In the genomic region with DNA sequence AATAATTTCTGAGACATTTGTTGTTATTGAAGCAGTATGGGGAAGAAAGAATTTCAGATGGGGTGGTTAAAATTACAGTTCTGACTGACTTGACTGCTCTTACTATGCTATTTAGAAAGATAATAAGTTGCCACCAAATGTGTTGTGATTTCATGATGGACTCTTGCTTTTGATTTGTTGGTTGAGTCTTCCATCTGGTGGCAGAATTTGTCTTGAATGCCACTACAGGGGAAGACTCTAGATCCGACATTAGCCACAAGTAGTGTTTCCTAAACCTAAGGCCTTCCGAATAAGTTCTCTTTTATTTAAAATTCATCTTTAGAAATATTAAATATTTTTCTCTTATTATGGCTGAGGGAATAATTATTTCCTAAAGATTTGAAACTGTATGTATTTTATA, we compare ENCODE assay signal across 13 cellular contexts.
DNase-seq lines count a peak whose midpoint lies in the region; ATAC-seq and TF ChIP-seq lines count a peak whose summit lies in the region.
"Had no signal": no experiment of that assay in that cellular context is flagged by ENCODE, and none has a peak within 500 bp of the region (broad histone marks: within the 10 kb centered on the region; RNA-seq: fewer than 3 reads in every experiment).

No MANE protein-coding gene starts in this region.

- H3K9me3 ChIP-seq in cardiac muscle cell (ENCODE audit: low read depth) (no peaks in the 10 kb centered on the region), PC-3 (ENCODE audit: low read length) (no peaks in the 10 kb centered on the region), OCI-LY7 (ENCODE audit: low read length) (no peaks in the 10 kb centered on the region)
- H3K9me3 ChIP-seq: BLaER1 had no signal

- H3K9me2 ChIP-seq in PC-3 (replicated peaks; ENCODE audit: low read length) (no peaks in the 10 kb centered on the region), OCI-LY7 (ENCODE audit: insufficient read depth, low read length) (no peaks in the 10 kb centered on the region)

- no peaks in the 10 kb centered on the region for H3K36me3 ChIP-seq in cardiac muscle cell
- no peaks in the 10 kb centered on the region for H3K36me3 ChIP-seq in PC-3 (ENCODE audit: low read depth, low read length)
- H3K36me3 ChIP-seq in OCI-LY7 (ENCODE audit: insufficient read depth, low read length) = no peaks in the 10 kb centered on the region
- H3K36me3 ChIP-seq: BLaER1 had no signal

- CTCF ChIA-PET in PC-3 (lab: Charles Lee) (no interaction called here), OCI-LY7 (lab: Charles Lee; ENCODE audit: unreplicated experiment) (no interaction called here)

- H2AFZ ChIP-seq in PC-3 (ENCODE audit: low read length) (no peak overlapping the region), OCI-LY7 (ENCODE audit: low read length) (no peak overlapping the region)

- TF ChIP-seq CTCF in cardiac muscle cell (IDR thresholded peaks at IDR 0.05; ENCODE audit: low read depth, low read length) = peak; percentile 40
- TF ChIP-seq CTCF in PC-3 (conservative IDR thresholded peaks at IDR 0.05; ENCODE audit: low read depth, low read length) = peak; percentile 59
- no peak for TF ChIP-seq CTCF in OCI-LY7 (conservative IDR thresholded peaks at IDR 0.05; ENCODE audit: low read length)

- H3K4me3 ChIP-seq in cardiac muscle cell = no peak overlapping the region
- H3K4me3 ChIP-seq in PC-3 (ENCODE audit: low read length) = no peak overlapping the region
- H3K4me3 ChIP-seq in OCI-LY7 (ENCODE audit: low read depth, low read length, poor library complexity, severe bottlenecking) = no peak overlapping the region
- H3K4me3 ChIP-seq: BLaER1 had no signal

- H4K20me1 ChIP-seq in PC-3 (ENCODE audit: low read length) = no peaks in the 10 kb centered on the region
- no peaks in the 10 kb centered on the region for H4K20me1 ChIP-seq in OCI-LY7 (ENCODE audit: insufficient read depth, low read length)
- H4K20me1 ChIP-seq: BLaER1 had no signal

- H3K9ac ChIP-seq in PC-3 (ENCODE audit: low read length) = no peak overlapping the region
- H3K9ac ChIP-seq: BLaER1 had no signal

- DNase-seq in cardiac muscle cell (ENCODE audit: low read depth in 1 of 2, low spot score in 1 of 2) (peak; percentile 16 to 65), Right ventricle myocardium superior (no peak), PC-3 (peak; percentile 45), fibroblast of peridontal ligament (ENCODE audit: extremely low read depth) (peak; percentile 73), stromal cell of bone marrow (ENCODE audit: low read depth) (peak; percentile 26), OCI-LY7 (ENCODE audit: low spot score) (no peak), NCI-H1436 treated with DMSO at 0.1 percent for 48 hours (lab: John Stamatoyannopoulos, UW) (no peak)
- DNase-seq: activated T-cell treated with anti-CD3 and anti-CD28 coated beads for 4 hours; glutamatergic neuron; stimulated activated naive CD4-positive, alpha-beta T cell treated with Interleukin-2 at 50 U/mL for 16 hours had no signal

- H3K79me2 ChIP-seq in PC-3 (ENCODE audit: low read length) = no peaks in the 10 kb centered on the region
- no peaks in the 10 kb centered on the region for H3K79me2 ChIP-seq in OCI-LY7 (ENCODE audit: insufficient read depth, low read depth, low read length)

- POLR2A ChIA-PET in PC-3 (lab: Charles Lee; ENCODE audit: unreplicated experiment) (no interaction called here), OCI-LY7 (lab: Charles Lee) (no interaction called here)

- BruUV-seq in PC-3 (replicated peaks; lab: Mats Ljungman, UMichigan) (no TSS peak), OCI-LY7 (replicated peaks; lab: Mats Ljungman, UMichigan) (no TSS peak)

- H3K27ac ChIP-seq in cardiac muscle cell = no peak overlapping the region
- no peak overlapping the region for H3K27ac ChIP-seq in PC-3 (ENCODE audit: low read length)
- no peak overlapping the region for H3K27ac ChIP-seq in OCI-LY7 (ENCODE audit: low read depth, low read length, poor library complexity, severe bottlenecking)
- H3K27ac ChIP-seq: BLaER1, RWPE1 had no signal

- H3K4me2 ChIP-seq in PC-3 (ENCODE audit: low read length) (no peak overlapping the region), OCI-LY7 (ENCODE audit: low read length) (no peak overlapping the region)
- H3K4me2 ChIP-seq: BLaER1 had no signal

- intact Hi-C loops in Right ventricle myocardium superior (cut with DNase I) = loop anchor here (5.0 kb wide), 1 partner anchor 355 kb away; no protein-coding TSS in a partner anchor
- intact Hi-C loops in PC-3 (cut with micrococcal nuclease) = loop anchor here (1.0 to 5.0 kb wide), 5 partner anchors 290 to 581 kb away; a partner anchor contains a TSS
- intact Hi-C loops in OCI-LY7 (cut with micrococcal nuclease; ENCODE audit: unreplicated experiment) = no loop called here

- H3K4me1 ChIP-seq in cardiac muscle cell (ENCODE audit: low read depth) (no peaks in the 10 kb centered on the region), PC-3 (ENCODE audit: insufficient read depth, low read length) (peaks cover 23% of the 10 kb centered on the region), OCI-LY7 (ENCODE audit: insufficient read depth, low read length, poor library complexity, severe bottlenecking) (no peaks in the 10 kb centered on the region)
- H3K4me1 ChIP-seq: BLaER1 had no signal

- no peaks in the 10 kb centered on the region for H3K27me3 ChIP-seq in cardiac muscle cell
- no peaks in the 10 kb centered on the region for H3K27me3 ChIP-seq in PC-3 (ENCODE audit: low read length)
- H3K27me3 ChIP-seq: BLaER1 had no signal

- no peaks in the 10 kb centered on the region for H3F3A ChIP-seq in PC-3 (ENCODE audit: low read length, unreplicated experiment)

- no peak for ATAC-seq in Right ventricle myocardium superior (ENCODE audit: poor library complexity)
- ATAC-seq in PC-3 = no peak
- ATAC-seq in esophagus mucosa = no peak

Comparison
In these comparisons a context has a peak if more than half of its experiments do, and no peak if none do; other contexts are left out.
1. DNase-seq: peak in cardiac muscle cell (2 of 2), PC-3 (single experiment), fibroblast of peridontal ligament (single experiment) and stromal cell of bone marrow (single experiment); none in Right ventricle myocardium superior (single experiment), OCI-LY7 (single experiment) and NCI-H1436 treated with DMSO at 0.1 percent for 48 hours (single experiment).